8 cellular contexts compared by ENCODE assay signal in genomic region chr17:82242977-82243647, GRCh38. TPM values are rescaled to one million over a fixed set of nuclear protein-coding genes. Genes with fewer than 3 reads are reported as not detected.
DNase-seq lines count a peak whose midpoint lies in the region; ATAC-seq and TF ChIP-seq lines count a peak whose summit lies in the region.

No MANE protein-coding gene starts in this region.

- no peak overlapping the region for H2AFZ ChIP-seq in neural progenitor cell (replicated peaks)

- H3K4me3 ChIP-seq in AG10803 (ENCODE audit: low read length) (no peak overlapping the region), neural progenitor cell (no peak overlapping the region)

- H3K27me3 ChIP-seq in neural progenitor cell = no peaks in the 10 kb centered on the region

- H3K27me3 Mint-ChIP-seq in neural progenitor cell (ENCODE audit: insufficient read depth, low read depth) = peaks cover 5% of the 10 kb centered on the region
- H3K27me3 Mint-ChIP-seq in activated CD4-positive, alpha-beta T cell treated with anti-CD3 and anti-CD28 coated beads, Interleukin-2, amount 10 ng/mL, durations not matched to agents 24 days and 14 days = no peaks in the 10 kb centered on the region

- TF ChIP-seq CTCF in AG10803 (conservative IDR thresholded peaks at IDR 0.05; ENCODE audit: low read length) (no peak), neural progenitor cell (IDR thresholded peaks at IDR 0.05) (no peak)

- H3K4me3 Mint-ChIP-seq in neural progenitor cell = no peak overlapping the region
- no peak overlapping the region for H3K4me3 Mint-ChIP-seq in activated CD4-positive, alpha-beta T cell treated with anti-CD3 and anti-CD28 coated beads, Interleukin-2, amount 10 ng/mL, durations not matched to agents 24 days and 14 days

- H3K79me2 ChIP-seq in neural progenitor cell (ENCODE audit: low read depth) = peaks cover 30% of the 10 kb centered on the region

- H3K27ac ChIP-seq in epithelial cell of prostate (peak overlapping the region; percentile 91), neural progenitor cell (peak overlapping the region; percentile 20)

- H3K4me1 Mint-ChIP-seq in neural progenitor cell = peaks cover 11% of the 10 kb centered on the region
- H3K4me1 Mint-ChIP-seq in activated CD4-positive, alpha-beta T cell treated with anti-CD3 and anti-CD28 coated beads, Interleukin-2, amount 10 ng/mL, durations not matched to agents 24 days and 14 days = peaks cover 29% of the 10 kb centered on the region

- no peak overlapping the region for H3K9ac ChIP-seq in neural progenitor cell

- peaks cover 16% of the 10 kb centered on the region for H3F3A ChIP-seq in neural progenitor cell (ENCODE audit: low read depth)

- no peaks in the 10 kb centered on the region for H3K36me3 ChIP-seq in neural progenitor cell

- H3K4me2 ChIP-seq in neural progenitor cell = no peak overlapping the region

- peaks cover 96% of the 10 kb centered on the region for H4K20me1 ChIP-seq in neural progenitor cell (ENCODE audit: low read depth)

- intact Hi-C loops in activated CD4-positive, alpha-beta T cell treated with anti-CD3 and anti-CD28 coated beads, Interleukin-2, amount 10 ng/mL, durations not matched to agents 24 days and 14 days (cut with micrococcal nuclease) = no loop called here

- peaks cover 4% of the 10 kb centered on the region for H3K4me1 ChIP-seq in neural progenitor cell

- no peaks in the 10 kb centered on the region for H3K9me3 Mint-ChIP-seq in neural progenitor cell
- no peaks in the 10 kb centered on the region for H3K9me3 Mint-ChIP-seq in activated CD4-positive, alpha-beta T cell treated with anti-CD3 and anti-CD28 coated beads, Interleukin-2, amount 10 ng/mL, durations not matched to agents 24 days and 14 days

- no peak overlapping the region for H3K27ac Mint-ChIP-seq in neural progenitor cell
- H3K27ac Mint-ChIP-seq in activated CD4-positive, alpha-beta T cell treated with anti-CD3 and anti-CD28 coated beads, Interleukin-2, amount 10 ng/mL, durations not matched to agents 24 days and 14 days = no peak overlapping the region

- H3K36me3 Mint-ChIP-seq in neural progenitor cell = peaks cover 20% of the 10 kb centered on the region
- peaks cover 53% of the 10 kb centered on the region for H3K36me3 Mint-ChIP-seq in activated CD4-positive, alpha-beta T cell treated with anti-CD3 and anti-CD28 coated beads, Interleukin-2, amount 10 ng/mL, durations not matched to agents 24 days and 14 days (ENCODE audit: low read depth)

- ATAC-seq in HG02763 (IDR thresholded peaks at IDR 0.05; ENCODE audit: unreplicated experiment) (no peak), HG03354 (IDR thresholded peaks at IDR 0.05; ENCODE audit: poor library complexity, severe bottlenecking, unreplicated experiment) (no peak)

- no peaks in the 10 kb centered on the region for H3K9me3 ChIP-seq in neural progenitor cell (ENCODE audit: low read depth)

- peak; percentile 88 for DNase-seq in AG10803 (ENCODE audit: low read depth)
- no peak for DNase-seq in epithelial cell of prostate (ENCODE audit: low read depth, low spot score)
- no peak for DNase-seq in neural progenitor cell (ENCODE audit: low spot score)
- no peak for DNase-seq in NCI-H1930 (lab: John Stamatoyannopoulos, UW)
- no peak for DNase-seq in activated CD4-positive, alpha-beta T cell treated with anti-CD3 and anti-CD28 coated beads, Interleukin-2, amount 10 ng/mL, durations not matched to agents 24 days and 14 days

TF ChIP-seq in PFSK-1, 5 proteins besides CTCF, POLR2A, EP300 and RAD21:
- TF ChIP-seq TAF1 (IDR thresholded peaks at IDR 0.05; ENCODE audit: borderline replicate concordance, insufficient read depth, low read length) (no peak), FOXP2 (optimal IDR thresholded peaks at IDR 0.05; ENCODE audit: borderline replicate concordance, extremely low read depth, extremely low read length, insufficient read depth) (no peak), SIN3A (IDR thresholded peaks at IDR 0.05; ENCODE audit: borderline replicate concordance, insufficient read depth, low read length) (no peak), POLR2AphosphoS5 (IDR thresholded peaks at IDR 0.05; ENCODE audit: low read depth, low read length) (peak; percentile 60)

RNA-seq across cellular contexts. Expression of gene SLC16A3, which starts 14.3 kb away (rescaled TPM):
- 813 TPM for polyA plus RNA-seq in PFSK-1 (2012; ENCODE audit: insufficient read length, low read depth)
- total RNA-seq in neural progenitor cell (ENCODE audit: low replicate concordance) = 21.0 and 82.9 TPM in 2 replicates
- total RNA-seq in activated CD4-positive, alpha-beta T cell treated with anti-CD3 and anti-CD28 coated beads, Interleukin-2, amount 10 ng/mL, durations not matched to agents 24 days and 14 days = 162 and 171 TPM in 2 replicates

RNA-seq across cellular contexts. Expression of gene CSNK1D, which starts 30.4 kb away (rescaled TPM):
- polyA plus RNA-seq in PFSK-1 (2012; ENCODE audit: insufficient read length, low read depth) = 269 TPM
- 41.5 and 60.7 TPM in 2 replicates for total RNA-seq in neural progenitor cell (ENCODE audit: low replicate concordance)
- 137 and 146 TPM in 2 replicates for total RNA-seq in activated CD4-positive, alpha-beta T cell treated with anti-CD3 and anti-CD28 coated beads, Interleukin-2, amount 10 ng/mL, durations not matched to agents 24 days and 14 days

RNA-seq across cellular contexts. Expression of gene CCDC57, which starts 30.5 kb away (rescaled TPM):
- polyA plus RNA-seq in PFSK-1 (2012; ENCODE audit: insufficient read length, low read depth) = 65.2 TPM
- total RNA-seq in neural progenitor cell (ENCODE audit: low replicate concordance) = 15.0 and 29.8 TPM in 2 replicates
- 56.0 and 58.4 TPM in 2 replicates for total RNA-seq in activated CD4-positive, alpha-beta T cell treated with anti-CD3 and anti-CD28 coated beads, Interleukin-2, amount 10 ng/mL, durations not matched to agents 24 days and 14 days
